Comparison of ENCODE assay signal across 24 cellular contexts in genomic region chr18:79467126-79467525, GRCh38.
"Had no signal": no experiment of that assay in that cellular context is flagged by ENCODE, and none has a peak within 500 bp of the region (broad histone marks: within the 10 kb centered on the region; RNA-seq: fewer than 3 reads in every experiment).

No MANE protein-coding gene starts in this region.

- H3K9me3 ChIP-seq: adrenal gland, breast epithelium, stomach, testis had no signal

- H3K9me3 Mint-ChIP-seq: activated CD4-positive, alpha-beta T cell treated with anti-CD3 and anti-CD28 coated beads, Interleukin-2, amount 10 ng/mL, durations not matched to agents 7 days and 5 days; T-cell; type B pancreatic cell had no signal

- H3K4me1 ChIP-seq: adrenal gland, breast epithelium, testis had no signal

- H3K27me3 Mint-ChIP-seq: activated CD4-positive, alpha-beta T cell treated with anti-CD3 and anti-CD28 coated beads, Interleukin-2, amount 10 ng/mL, durations not matched to agents 7 days and 5 days; T-cell; type B pancreatic cell had no signal

- H3K27me3 ChIP-seq: adrenal gland, breast epithelium, stomach, testis had no signal

- H3K27ac Mint-ChIP-seq: activated CD4-positive, alpha-beta T cell treated with anti-CD3 and anti-CD28 coated beads, Interleukin-2, amount 10 ng/mL, durations not matched to agents 7 days and 5 days; activated CD8-positive, alpha-beta T cell treated with anti-CD3 and anti-CD28 coated beads, Interleukin-2, amount 10 ng/mL, durations not matched to agents 7 days and 5 days; T-cell; type B pancreatic cell had no signal

- H3K4me3 ChIP-seq: adrenal gland, breast epithelium, lung, stomach, testis had no signal

- H3K4me3 Mint-ChIP-seq: activated CD4-positive, alpha-beta T cell treated with anti-CD3 and anti-CD28 coated beads, Interleukin-2, amount 10 ng/mL, durations not matched to agents 7 days and 5 days; activated CD8-positive, alpha-beta T cell treated with anti-CD3 and anti-CD28 coated beads, Interleukin-2, amount 10 ng/mL, durations not matched to agents 7 days and 5 days; type B pancreatic cell had no signal

- FAIRE-seq: astrocyte, frontal cortex, keratinocyte had no signal

- ATAC-seq: activated CD4-positive, CD25-positive, alpha-beta regulatory T cell treated with anti-CD3 and anti-CD28 coated beads, Interleukin-2, amount 50 U/mL, for 24 hours; activated CD8-positive, alpha-beta T cell treated with anti-CD3 and anti-CD28 coated beads, Interleukin-2, amount 10 ng/mL, durations not matched to agents 7 days and 5 days had no signal

- H3K27ac ChIP-seq: adrenal gland, breast epithelium, stomach, testis had no signal

- DNase-seq: activated CD4-positive, alpha-beta T cell treated with anti-CD3 and anti-CD28 coated beads, Interleukin-2, amount 10 ng/mL, durations not matched to agents 7 days and 5 days; activated CD8-positive, alpha-beta T cell treated with anti-CD3 and anti-CD28 coated beads, Interleukin-2, amount 10 ng/mL, durations not matched to agents 7 days and 5 days; activated effector memory CD4-positive, alpha-beta T cell treated with anti-CD3 and anti-CD28 coated beads, Interleukin-2, amount 50 U/mL, for 16 hours; activated naive CD4-positive, alpha-beta T cell treated with anti-CD3 and anti-CD28 coated beads, Interleukin-2, amount 50 U/mL, for 16 hours; activated T-cell treated with anti-CD3 and anti-CD28 coated beads, Interleukin-2, amount 50 U/mL, for 48 hours; adrenal gland; cerebellar nuclear complex; cortex of kidney; hypothalamus; midbrain; retina; stimulated activated CD4-positive, alpha-beta T cell treated with anti-CD3 and anti-CD28 coated beads, Interleukin-12 subunit alpha, Interleukin-12 subunit beta, amount 100 ng/mL, for 4 hours; stimulated activated CD4-positive, alpha-beta T cell treated with anti-CD3 and anti-CD28 coated beads, Interleukin-1b, Interleukin-23, amount 100 ng/mL, for 48 hours; stomach; T-helper 9 cell; testis had no signal

- H3K36me3 ChIP-seq: breast epithelium had no signal
